In genomic region chr6:31664790-31665500, GRCh38 we compare ENCODE assay signal across 8 cellular contexts. TPM values are rescaled to one million over a fixed set of nuclear protein-coding genes. Genes with fewer than 3 reads are reported as not detected.
A peak's percentile ranks its signal among the peaks of the same experiment; 100 is the strongest.
DNase-seq lines count a peak whose midpoint lies in the region; ATAC-seq, FAIRE-seq and TF ChIP-seq lines count a peak whose summit lies in the region.

Gene GPANK1 (minus strand): TSS chr6:31664997. CDS start chr6:31664478, 519 bp downstream.

- H4K20me1 ChIP-seq in keratinocyte (ENCODE audit: control insufficient read depth, extremely low read depth, insufficient read depth, low read length): no peaks in the 10 kb centered on the region

- H3K27me3 ChIP-seq in keratinocyte (ENCODE audit: control insufficient read depth, extremely low read depth, insufficient read depth, low read length): no peaks in the 10 kb centered on the region

- H3K9ac ChIP-seq in keratinocyte (ENCODE audit: control insufficient read depth, extremely low read depth, insufficient read depth, low read length): peak within 1 kb of the TSS; percentile 94

- H3K4me1 ChIP-seq in keratinocyte (ENCODE audit: control insufficient read depth, extremely low read depth, insufficient read depth, low read length): peaks cover 30% of the 10 kb centered on the region

- H3K4me3 ChIP-seq in GM08714 (ENCODE audit: low read length): peak within 1 kb of the TSS; percentile 91
- peak within 1 kb of the TSS; percentile 93 to 95 (median 94) for H3K4me3 ChIP-seq in keratinocyte (ENCODE audit: control insufficient read depth in 2 of 3, extremely low read depth in 1 of 3, insufficient read depth in 2 of 3, low read depth in 1 of 3, low read length in 3 of 3)

- peaks cover 41% of the 10 kb centered on the region for H3K79me2 ChIP-seq in keratinocyte (ENCODE audit: control insufficient read depth, insufficient read depth, low read length)

- no peaks in the 10 kb centered on the region for H3K9me3 ChIP-seq in keratinocyte (ENCODE audit: control insufficient read depth, low read depth, low read length)

- H3K36me3 ChIP-seq in keratinocyte (ENCODE audit: control insufficient read depth in 2 of 2, extremely low read depth in 1 of 2, insufficient read depth in 2 of 2, low read length in 2 of 2): peaks cover 21 to 33% of the 10 kb centered on the region in 2 experiments

- dilution Hi-C loops in keratinocyte (cut with MboI; ENCODE audit: extremely low pct_ligation_motif_present, low sequenced_read_pairs): no loop called here

- ATAC-seq in HG03280 (IDR thresholded peaks at IDR 0.05; ENCODE audit: unreplicated experiment) (peak; percentile 36), GM18873 (IDR thresholded peaks at IDR 0.05; ENCODE audit: low FRiP score, unreplicated experiment) (no peak)

- H3K27ac ChIP-seq in keratinocyte (ENCODE audit: control insufficient read depth, insufficient read depth, low read length): peak within 1 kb of the TSS; percentile 96

- no peaks in the 10 kb centered on the region for H3K9me1 ChIP-seq in keratinocyte (ENCODE audit: control insufficient read depth, extremely low read depth, insufficient read depth, low read length)

- DNase-seq in NCI-H524 (lab: John Stamatoyannopoulos, UW) (peak; percentile 88 to 94), cerebellar cortex (ENCODE audit: low spot score) (peak; percentile 99), keratinocyte (ENCODE audit: low read depth, low spot score) (peak; percentile 66)
- peak; percentile 83 for DNase-seq in activated CD4-positive, alpha-beta T cell treated with anti-CD3 and anti-CD28 coated beads for 1 hour
- DNase-seq in stimulated activated CD4-positive, alpha-beta T cell treated with anti-CD3 and anti-CD28 coated beads, Interleukin-12 subunit alpha, Interleukin-12 subunit beta, amount 100 ng/mL, for 4 hours: peak; percentile 82

- peak; percentile 76 for FAIRE-seq in keratinocyte (lab: Jason Lieb, UNC)

- H3K4me2 ChIP-seq in keratinocyte (ENCODE audit: control insufficient read depth, extremely low read depth, insufficient read depth, low read depth, low read length): peak within 1 kb of the TSS; percentile 71

- peak within 1 kb of the TSS; percentile 86 for H2AFZ ChIP-seq in keratinocyte (ENCODE audit: control insufficient read depth, low read length)

- no peak for TF ChIP-seq CTCF in keratinocyte (optimal IDR thresholded peaks at IDR 0.05 in 1 of 3, IDR thresholded peaks at IDR 0.05 in 1 of 3, conservative IDR thresholded peaks at IDR 0.05 in 1 of 3; ENCODE audit: extremely low read depth in 1 of 3, insufficient read depth in 2 of 3, low read length in 3 of 3)

RNA-seq across cellular contexts. Expression of gene GPANK1, which starts in this region (rescaled TPM):
- 7.9 to 11.4 TPM (median 10.0 TPM) in 3 replicates for polyA plus RNA-seq in keratinocyte
- polyA plus RNA-seq in keratinocyte (2011; ENCODE audit: low read depth): 15.6 TPM
- polyA plus RNA-seq in keratinocyte (2011; cell fraction: cytosol; rRNA removed): 10.4 TPM in 2 replicates
- polyA plus RNA-seq in keratinocyte (2011; cell fraction: nucleus; rRNA removed): 10.7 and 14.0 TPM in 2 replicates
- polyA plus RNA-seq in keratinocyte (2012; ENCODE audit: low replicate concordance): 7.1 and 10.4 TPM in 2 replicates
- polyA minus RNA-seq in keratinocyte: 2.6 to 5.5 TPM (median 3.4 TPM) in 3 replicates
- 4.0 TPM for polyA minus RNA-seq in keratinocyte (2011; cell fraction: cytosol; rRNA and poly(A)+ RNA removed)
- polyA minus RNA-seq in keratinocyte (2011; cell fraction: nucleus; rRNA and poly(A)+ RNA removed): 2.7 and 4.0 TPM in 2 replicates
